Comparison of ENCODE assay signal across 31 cellular contexts in the genomic region with DNA sequence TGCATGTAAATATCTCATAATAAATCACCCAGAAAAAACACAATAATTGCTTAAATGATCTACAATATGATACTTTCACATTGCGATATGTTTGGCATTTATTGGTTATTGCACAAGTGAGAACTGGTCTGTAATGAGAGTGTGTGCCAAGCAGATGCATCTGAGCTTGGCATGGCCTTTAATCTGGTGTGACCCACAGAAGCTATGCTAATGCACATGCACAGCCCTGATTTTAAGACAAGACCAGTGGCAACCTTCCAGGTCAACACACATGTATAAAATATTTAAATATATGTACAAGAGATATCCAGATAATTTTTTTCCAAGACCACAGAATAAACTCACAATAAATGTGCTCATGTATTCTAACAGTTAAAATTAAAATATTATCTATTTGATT. TPM values are rescaled to one million over a fixed set of nuclear protein-coding genes. Genes with fewer than 3 reads are reported as not detected.
DNase-seq lines count a peak whose midpoint lies in the region; ATAC-seq and TF ChIP-seq lines count a peak whose summit lies in the region.
"Had no signal": no experiment of that assay in that cellular context is flagged by ENCODE, and none has a peak within 500 bp of the region (broad histone marks: within the 10 kb centered on the region; RNA-seq: fewer than 3 reads in every experiment).

No MANE protein-coding gene starts in this region.

- H3K79me2 ChIP-seq in GM23248 (ENCODE audit: insufficient read depth): no peaks in the 10 kb centered on the region
- H3K79me2 ChIP-seq in smooth muscle cell (ENCODE audit: low read depth): no peaks in the 10 kb centered on the region

- TF ChIP-seq CTCF in esophagus muscularis mucosa (IDR thresholded peaks at IDR 0.05) (no peak), smooth muscle cell (IDR thresholded peaks at IDR 0.05; ENCODE audit: borderline replicate concordance, insufficient read depth, poor library complexity, severe bottlenecking) (no peak), left lung (IDR thresholded peaks at IDR 0.05) (no peak)

- H3K9me3 ChIP-seq in GM23248 (ENCODE audit: low read depth): no peaks in the 10 kb centered on the region
- no peaks in the 10 kb centered on the region for H3K9me3 ChIP-seq in esophagus muscularis mucosa
- no peaks in the 10 kb centered on the region for H3K9me3 ChIP-seq in smooth muscle cell (replicated peaks; ENCODE audit: low read depth)
- H3K9me3 ChIP-seq in left lung: no peaks in the 10 kb centered on the region
- H3K9me3 ChIP-seq: gastrocnemius medialis, ovary, stomach, tibial nerve had no signal

- TF ChIP-seq EP300 in esophagus muscularis mucosa (IDR thresholded peaks at IDR 0.05): no peak

- 14 to 15% methylated on average over 1 of the region's 1 CpG for WGBS in GM23248 (ENCODE audit: low coverage in 1 of 2, low lambda C conversion rate in 2 of 2, missing lambda C conversion rate in 2 of 2), 2 experiments
- WGBS in esophagus muscularis mucosa: 96% methylated on average over 1 of the region's 1 CpG
- 97% methylated on average over 1 of the region's 1 CpG for WGBS in smooth muscle cell (ENCODE audit: low lambda C conversion rate)

- no peak for ATAC-seq in left lung
- no peak for ATAC-seq in stimulated activated naive B cell treated with anti-CD40 and anti-IgM and Interleukin-4, amounts not matched to agents 10 μg/mL and 1 μg/mL and 100 μg/mL, for 72 hours (replicated peaks)
- ATAC-seq: activated CD8-positive, alpha-beta T cell treated with anti-CD3 and anti-CD28 coated beads, Interleukin-2, amount 10 ng/mL, durations not matched to agents 7 days and 5 days; HCT116; Panc1 had no signal

- DNase-seq in GM23248 (peak; percentile 15), NCI-H1105 treated with DMSO at 0.1 percent for 48 hours (lab: John Stamatoyannopoulos, UW) (peak; percentile 15), esophagus muscularis mucosa (ENCODE audit: extremely low spot score) (peak; percentile 29), smooth muscle cell (lab: John Stamatoyannopoulos, UW; ENCODE audit: unreplicated experiment) (no peak), NCI-H1048 (lab: John Stamatoyannopoulos, UW) (no peak), left lung (no peak)
- DNase-seq in stimulated activated naive B cell treated with anti-CD40 and anti-IgM and Interleukin-4, amounts not matched to agents 10 μg/mL and 1 μg/mL and 100 μg/mL, for 72 hours: no peak
- DNase-seq: activated CD4-positive, alpha-beta T cell treated with anti-CD3 and anti-CD28 coated beads for 4 hours; activated CD8-positive, alpha-beta T cell treated with anti-CD3 and anti-CD28 coated beads, Interleukin-2, amount 10 ng/mL, durations not matched to agents 7 days and 5 days; activated naive CD4-positive, alpha-beta T cell treated with anti-CD3 and anti-CD28 coated beads, Interleukin-2, amount 10 ng/mL, durations not matched to agents 7 days and 5 days; amniotic stem cell; COR-L47; hypothalamus; Karpas-422; MV-4-11; NCI-H2107; NCI-H510A treated with DMSO at 0.1 percent for 48 hours; ovary; stomach; WERI-Rb-1 had no signal

- H3K4me1 Mint-ChIP-seq in stimulated activated naive B cell treated with anti-CD40 and anti-IgM and Interleukin-4, amounts not matched to agents 10 μg/mL and 1 μg/mL and 100 μg/mL, for 72 hours: no peaks in the 10 kb centered on the region
- H3K4me1 Mint-ChIP-seq: activated naive CD4-positive, alpha-beta T cell treated with anti-CD3 and anti-CD28 coated beads, Interleukin-2, amount 10 ng/mL, durations not matched to agents 7 days and 5 days had no signal

- H3K4me3 Mint-ChIP-seq in stimulated activated naive B cell treated with anti-CD40 and anti-IgM and Interleukin-4, amounts not matched to agents 10 μg/mL and 1 μg/mL and 100 μg/mL, for 72 hours: no peak overlapping the region
- H3K4me3 Mint-ChIP-seq: activated CD8-positive, alpha-beta T cell treated with anti-CD3 and anti-CD28 coated beads, Interleukin-2, amount 10 ng/mL, durations not matched to agents 7 days and 5 days; activated naive CD4-positive, alpha-beta T cell treated with anti-CD3 and anti-CD28 coated beads, Interleukin-2, amount 10 ng/mL, durations not matched to agents 7 days and 5 days; T-helper 2 cell treated with Interferon-gamma antibody and Interleukin-4, amounts not matched to agents 5 μg/mL and 100 μg/mL, for 36 hours had no signal

- peaks cover 0 to 10% of the 10 kb centered on the region in 2 donors for H3K27me3 Mint-ChIP-seq in stimulated activated naive B cell treated with anti-CD40 and anti-IgM and Interleukin-4, amounts not matched to agents 10 μg/mL and 1 μg/mL and 100 μg/mL, for 72 hours

- no peaks in the 10 kb centered on the region for H4K20me1 ChIP-seq in GM23248 (ENCODE audit: insufficient read depth)
- H4K20me1 ChIP-seq in smooth muscle cell (ENCODE audit: low read depth): no peaks in the 10 kb centered on the region

- H3K27ac Mint-ChIP-seq in stimulated activated naive B cell treated with anti-CD40 and anti-IgM and Interleukin-4, amounts not matched to agents 10 μg/mL and 1 μg/mL and 100 μg/mL, for 72 hours: no peak overlapping the region
- H3K27ac Mint-ChIP-seq: activated CD8-positive, alpha-beta T cell treated with anti-CD3 and anti-CD28 coated beads, Interleukin-2, amount 10 ng/mL, durations not matched to agents 7 days and 5 days; activated naive CD4-positive, alpha-beta T cell treated with anti-CD3 and anti-CD28 coated beads, Interleukin-2, amount 10 ng/mL, durations not matched to agents 7 days and 5 days; T-helper 2 cell treated with Interferon-gamma antibody and Interleukin-4, amounts not matched to agents 5 μg/mL and 100 μg/mL, for 36 hours had no signal

- H3K36me3 ChIP-seq in GM23248 (ENCODE audit: low read depth): no peaks in the 10 kb centered on the region
- no peaks in the 10 kb centered on the region for H3K36me3 ChIP-seq in esophagus muscularis mucosa
- H3K36me3 ChIP-seq in smooth muscle cell (ENCODE audit: low read depth): no peaks in the 10 kb centered on the region
- no peaks in the 10 kb centered on the region for H3K36me3 ChIP-seq in left lung
- H3K36me3 ChIP-seq: gastrocnemius medialis, ovary, stomach, tibial nerve, WERI-Rb-1 had no signal

- H3K27me3 ChIP-seq in GM23248 (replicated peaks; ENCODE audit: insufficient read depth) (no peaks in the 10 kb centered on the region), esophagus muscularis mucosa (no peaks in the 10 kb centered on the region), smooth muscle cell (ENCODE audit: low read depth) (no peaks in the 10 kb centered on the region), left lung (no peaks in the 10 kb centered on the region)
- H3K27me3 ChIP-seq: gastrocnemius medialis, ovary, stomach, tibial nerve had no signal

- TF ChIP-seq POLR2A in esophagus muscularis mucosa (IDR thresholded peaks at IDR 0.05; ENCODE audit: low read depth): no peak

- no peak overlapping the region for H3K9ac ChIP-seq in GM23248
- H3K9ac ChIP-seq in smooth muscle cell (ENCODE audit: low read depth): no peak overlapping the region

- H3F3A ChIP-seq in GM23248 (ENCODE audit: insufficient read depth): peaks cover 24% of the 10 kb centered on the region
- no peaks in the 10 kb centered on the region for H3F3A ChIP-seq in smooth muscle cell (ENCODE audit: low read depth)

- H3K4me2 ChIP-seq in GM23248 (ENCODE audit: unreplicated experiment) (no peak overlapping the region), smooth muscle cell (peak overlapping the region; percentile 44)

- no peak overlapping the region for H2AFZ ChIP-seq in GM23248
- H2AFZ ChIP-seq in smooth muscle cell (ENCODE audit: low read depth): no peak overlapping the region

- H3K4me3 ChIP-seq in GM23248: no peak overlapping the region
- H3K4me3 ChIP-seq in esophagus muscularis mucosa: no peak overlapping the region
- H3K4me3 ChIP-seq in smooth muscle cell: no peak overlapping the region
- no peak overlapping the region for H3K4me3 ChIP-seq in left lung
- H3K4me3 ChIP-seq: gastrocnemius medialis, ovary, skin epidermis, stomach, tibial nerve had no signal

- in situ Hi-C loops in GM23248 (cut with MboI): no loop called here

- no peaks in the 10 kb centered on the region for H3K36me3 Mint-ChIP-seq in stimulated activated naive B cell treated with anti-CD40 and anti-IgM and Interleukin-4, amounts not matched to agents 10 μg/mL and 1 μg/mL and 100 μg/mL, for 72 hours
- H3K36me3 Mint-ChIP-seq: activated naive CD4-positive, alpha-beta T cell treated with anti-CD3 and anti-CD28 coated beads, Interleukin-2, amount 10 ng/mL, durations not matched to agents 7 days and 5 days; brain had no signal

- intact Hi-C loops in esophagus muscularis mucosa (cut with DNase I) (no loop called here), left lung (cut with DNase I) (no loop called here)

- H3K9me2 ChIP-seq in GM23248 (ENCODE audit: insufficient read depth): no peaks in the 10 kb centered on the region

- no peaks in the 10 kb centered on the region for H3K9me3 Mint-ChIP-seq in stimulated activated naive B cell treated with anti-CD40 and anti-IgM and Interleukin-4, amounts not matched to agents 10 μg/mL and 1 μg/mL and 100 μg/mL, for 72 hours
- H3K9me3 Mint-ChIP-seq: activated naive CD4-positive, alpha-beta T cell treated with anti-CD3 and anti-CD28 coated beads, Interleukin-2, amount 10 ng/mL, durations not matched to agents 7 days and 5 days; T-helper 2 cell treated with Interferon-gamma antibody and Interleukin-4, amounts not matched to agents 5 μg/mL and 100 μg/mL, for 36 hours had no signal

- H3K27ac ChIP-seq in GM23248 (peak overlapping the region; percentile 51), esophagus muscularis mucosa (replicated peaks in 1 of 4) (no peak overlapping the region), smooth muscle cell (ENCODE audit: low read depth) (peak overlapping the region; percentile 93), left lung (no peak overlapping the region)
- H3K27ac ChIP-seq: ovary, WERI-Rb-1 had no signal

- H3K4me1 ChIP-seq in GM23248 (ENCODE audit: insufficient read depth): peaks cover 34% of the 10 kb centered on the region
- H3K4me1 ChIP-seq in esophagus muscularis mucosa: peaks cover 7 to 12% (median 10%) of the 10 kb centered on the region in 4 donors
- peaks cover 20% of the 10 kb centered on the region for H3K4me1 ChIP-seq in smooth muscle cell (ENCODE audit: low read depth)
- H3K4me1 ChIP-seq in left lung: no peaks in the 10 kb centered on the region

RNA-seq across cellular contexts. Expression of gene C2CD4A, which starts 42.7 kb away (rescaled TPM):
- total RNA-seq in GM23248 (2014; rRNA removed; shearing (Covaris generic)): not detected in 2 replicates
- polyA plus RNA-seq in GM23248 (2016; fragmentation: Nextera tagmentation; extraction: Ambion mirVana) (not detected in 2 replicates), smooth muscle cell (0.35 and 0.66 TPM in 2 replicates)
- total RNA-seq in esophagus muscularis mucosa (under 1 TPM in 1 of 4 donors, not detected in 3; 0.33 TPM), smooth muscle cell (0.13 TPM in 1 of 2 replicates, not detected in the other), left lung (under 1 TPM; 0.44 to 0.79 TPM)
- total RNA-seq: activated CD8-positive, alpha-beta T cell treated with anti-CD3 and anti-CD28 coated beads, Interleukin-2, amount 10 ng/mL, durations not matched to agents 7 days and 5 days; fibroblast of lung; G401; mammary epithelial cell had no signal
- polyA plus RNA-seq: fibroblast of lung, mammary epithelial cell, neural cell had no signal

RNA-seq across cellular contexts. Expression of gene VPS13C, which starts 49.2 kb away (rescaled TPM):
- total RNA-seq in GM23248 (2014; rRNA removed; shearing (Covaris generic)): 21.7 and 23.8 TPM in 2 replicates
- polyA plus RNA-seq in GM23248 (2016; fragmentation: Nextera tagmentation; extraction: Ambion mirVana) (8.0 and 8.7 TPM in 2 replicates), smooth muscle cell (2.8 and 6.2 TPM in 2 replicates)
- total RNA-seq in esophagus muscularis mucosa (10 to 100 TPM; 58.5 to 86.0 (median 59.4) TPM), smooth muscle cell (33.8 and 36.9 TPM in 2 replicates), left lung (10 to 100 TPM; 83.7 to 96.7 TPM)

RNA-seq across cellular contexts. Expression of gene C2CD4B, which starts 55.6 kb away (rescaled TPM):
- not detected in 2 replicates for total RNA-seq in GM23248 (2014; rRNA removed; shearing (Covaris generic))
- not detected in 2 replicates for polyA plus RNA-seq in GM23248 (2016; fragmentation: Nextera tagmentation; extraction: Ambion mirVana)
- 1 to 10 TPM; 2.5 to 8.6 (median 3.9) TPM for total RNA-seq in esophagus muscularis mucosa
- 0.72 and 0.81 TPM in 2 replicates for total RNA-seq in smooth muscle cell
- 0.71 and 0.98 TPM in 2 replicates for polyA plus RNA-seq in smooth muscle cell
- total RNA-seq in left lung: 1 to 10 TPM; 2.4 to 4.2 TPM
- total RNA-seq: activated CD8-positive, alpha-beta T cell treated with anti-CD3 and anti-CD28 coated beads, Interleukin-2, amount 10 ng/mL, durations not matched to agents 7 days and 5 days; fibroblast of lung; G401; mammary epithelial cell had no signal
- polyA plus RNA-seq: fibroblast of lung, mammary epithelial cell, neural cell had no signal

Comparison
In these comparisons a context has a peak if more than half of its experiments do, and no peak if none do; other contexts are left out.
1. DNase-seq: peak in GM23248 (single experiment), NCI-H1105 treated with DMSO at 0.1 percent for 48 hours (single experiment) and esophagus muscularis mucosa (single experiment); none in smooth muscle cell (single experiment), NCI-H1048 (single experiment), left lung (0 of 2) and stimulated activated naive B cell treated with anti-CD40 and anti-IgM and Interleukin-4, amounts not matched to agents 10 μg/mL and 1 μg/mL and 100 μg/mL, for 72 hours (single experiment).
2. H3K27ac ChIP-seq: peak in GM23248 (single experiment) and smooth muscle cell (single experiment); none in esophagus muscularis mucosa (0 of 4) and left lung (0 of 2).